22 cellular contexts compared by ENCODE assay signal in the genomic region with DNA sequence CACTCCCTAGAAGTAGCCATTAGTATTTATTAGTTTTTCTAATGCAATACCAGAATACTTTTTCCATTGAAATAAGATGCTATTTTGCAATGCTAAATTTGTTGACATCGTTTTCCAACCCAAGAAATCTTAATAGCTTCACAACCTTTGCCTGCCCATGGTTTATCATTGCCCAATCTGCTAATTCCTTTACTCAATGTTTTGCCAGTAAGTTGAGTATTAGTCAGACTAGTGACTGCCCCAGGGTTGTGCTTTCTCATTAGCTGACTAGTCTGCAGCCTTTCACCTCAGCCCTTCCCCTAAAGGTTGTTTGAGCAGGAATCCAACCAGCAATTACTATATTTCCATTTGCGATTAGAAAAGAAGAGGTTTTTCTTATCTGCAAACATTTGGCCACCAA.
DNase-seq lines count a peak whose midpoint lies in the region; ATAC-seq and TF ChIP-seq lines count a peak whose summit lies in the region.
"Had no signal": no experiment of that assay in that cellular context is flagged by ENCODE, and none has a peak within 500 bp of the region (broad histone marks: within the 10 kb centered on the region; RNA-seq: fewer than 3 reads in every experiment).

No MANE protein-coding gene starts in this region.

- H4K12ac ChIP-seq in trophoblast cell (ENCODE audit: low read depth, low read length) = no peak overlapping the region

- POLR2A ChIA-PET in WTC11 (lab: Charles Lee) = no interaction called here

- no peaks in the 10 kb centered on the region for H3K79me1 ChIP-seq in trophoblast cell (ENCODE audit: low read length)

- H3K9ac ChIP-seq in trophoblast cell (ENCODE audit: low read length) = no peak overlapping the region

- no CpG with 5 or more reads among the region's 2 CpGs for WGBS in trophoblast cell (ENCODE audit: extremely low coverage, insufficient coverage, insufficient read length)

- H3K4me1 ChIP-seq in trophoblast cell (ENCODE audit: control insufficient read depth in 1 of 2, insufficient read depth in 2 of 2, low read length in 2 of 2) = peaks cover 0 to under 1% of the 10 kb centered on the region in 2 experiments

- H3K36me3 ChIP-seq in trophoblast cell (ENCODE audit: control insufficient read depth in 1 of 2, insufficient read depth in 2 of 2, low read length in 2 of 2) = no peaks in the 10 kb centered on the region
- H3K36me3 ChIP-seq: right atrium auricular region, SJSA1, upper lobe of left lung had no signal

- H3K4ac ChIP-seq in trophoblast cell (ENCODE audit: low read depth, low read length) = no peak overlapping the region

- no peak overlapping the region for H3K14ac ChIP-seq in trophoblast cell (ENCODE audit: low read length)

- H2AFZ ChIP-seq in trophoblast cell (ENCODE audit: insufficient read depth, low read length, poor library complexity) = no peak overlapping the region

- H3K79me2 ChIP-seq in trophoblast cell (ENCODE audit: control insufficient read depth, insufficient read depth, low read length, poor library complexity) = no peaks in the 10 kb centered on the region

- no peak overlapping the region for H2BK12ac ChIP-seq in trophoblast cell (ENCODE audit: low read length)

- H3K9me3 Mint-ChIP-seq in WTC11 = no peaks in the 10 kb centered on the region
- H3K9me3 Mint-ChIP-seq: natural killer cell treated with Interleukin-12 subunit alpha and Interleukin-12 subunit beta and Interleukin-15 and Interleukin-18, amount 100 ng/mL, for 72 hours; stimulated activated effector memory CD8-positive, alpha-beta T cell treated with anti-CD3 and anti-CD28 coated beads, Interleukin-12 subunit alpha, Interleukin-12 subunit beta, amount 100 ng/mL, for 72 hours had no signal

- H4K8ac ChIP-seq in trophoblast cell (ENCODE audit: low read depth, low read length) = no peak overlapping the region

- ATAC-seq in esophagus mucosa (peak; percentile 93), HG03432 (IDR thresholded peaks at IDR 0.05; ENCODE audit: unreplicated experiment) (no peak), HG03280 (IDR thresholded peaks at IDR 0.05; ENCODE audit: unreplicated experiment) (no peak), WTC11 (no peak)
- ATAC-seq: left ventricle myocardium superior; natural killer cell treated with Interleukin-12 subunit alpha and Interleukin-12 subunit beta and Interleukin-15 and Interleukin-18, amount 100 ng/mL, for 72 hours; stimulated activated effector memory CD8-positive, alpha-beta T cell treated with anti-CD3 and anti-CD28 coated beads, Interleukin-12 subunit alpha, Interleukin-12 subunit beta, amount 100 ng/mL, for 72 hours had no signal

- H2BK5ac ChIP-seq in trophoblast cell (ENCODE audit: low read depth, low read length, poor library complexity) = no peak overlapping the region

- H3K18ac ChIP-seq in trophoblast cell (ENCODE audit: low read length) = no peak overlapping the region

- H2BK120ac ChIP-seq in trophoblast cell (ENCODE audit: insufficient read depth, low read length, poor library complexity) = no peak overlapping the region

- TF ChIP-seq CTCF in WTC11 (IDR thresholded peaks at IDR 0.05) = no peak

- CTCF ChIA-PET in WTC11 (lab: Charles Lee) = interaction anchor here (0.7 to 1.2 kb wide), 2 partner anchors 144 to 378 kb away, joined by 3 to 6 read pairs; no protein-coding TSS in a partner anchor

- H3K27ac ChIP-seq in trophoblast cell (ENCODE audit: low read depth, low read length) = no peak overlapping the region
- H3K27ac ChIP-seq: right atrium auricular region, SJSA1, upper lobe of left lung had no signal

- intact Hi-C loops in head of caudate nucleus (cut with DNase I) = no loop called here

- DNase-seq in ELR (ENCODE audit: low read depth) (peak; percentile 54), NCI-H226 (peak; percentile 47), trophoblast cell (peak; percentile 89), WTC11 (ENCODE audit: low spot score) (no peak), head of caudate nucleus (no peak)
- DNase-seq: activated gamma-delta T cell; effector memory CD4-positive, alpha-beta T cell; GF-D8; hypothalamus; KBM-7; left ventricle myocardium superior; NCI-H1694; stimulated activated CD4-positive, alpha-beta T cell treated with anti-CD3 and anti-CD28 coated beads, Interleukin-4, amount 100 ng/mL, for 4 hours; upper lobe of left lung had no signal

- no peak overlapping the region for H3K4me3 ChIP-seq in trophoblast cell (ENCODE audit: low read depth, low read length)
- H3K4me3 ChIP-seq: right atrium auricular region, SJSA1, upper lobe of left lung had no signal

- H3K9me3 ChIP-seq in trophoblast cell (ENCODE audit: insufficient read depth, low read depth, low read length) = no peaks in the 10 kb centered on the region
- H3K9me3 ChIP-seq: right atrium auricular region, SJSA1, upper lobe of left lung had no signal

- H3K27me3 ChIP-seq in trophoblast cell (ENCODE audit: insufficient read depth, low read length) = no peaks in the 10 kb centered on the region
- H3K27me3 ChIP-seq: right atrium auricular region, SJSA1, upper lobe of left lung had no signal

- no peak overlapping the region for H3K23ac ChIP-seq in trophoblast cell (ENCODE audit: low read length)

- H4K91ac ChIP-seq in trophoblast cell (ENCODE audit: low read depth, low read length) = no peak overlapping the region

- H3K27me3 Mint-ChIP-seq in WTC11 (ENCODE audit: low read depth) = no peaks in the 10 kb centered on the region

- no peak overlapping the region for H3K4me2 ChIP-seq in trophoblast cell (ENCODE audit: low read length)

- no peaks in the 10 kb centered on the region for H3K36me3 Mint-ChIP-seq in WTC11
- H3K36me3 Mint-ChIP-seq: CD14-positive monocyte; natural killer cell treated with Interleukin-12 subunit alpha and Interleukin-12 subunit beta and Interleukin-15 and Interleukin-18, amount 100 ng/mL, for 72 hours; stimulated activated effector memory CD8-positive, alpha-beta T cell treated with anti-CD3 and anti-CD28 coated beads, Interleukin-12 subunit alpha, Interleukin-12 subunit beta, amount 100 ng/mL, for 72 hours had no signal

- H2AK5ac ChIP-seq in trophoblast cell (ENCODE audit: low read length) = no peak overlapping the region

- peaks cover 25% of the 10 kb centered on the region for H3K4me1 Mint-ChIP-seq in WTC11
- H3K4me1 Mint-ChIP-seq: stimulated activated effector memory CD8-positive, alpha-beta T cell treated with anti-CD3 and anti-CD28 coated beads, Interleukin-12 subunit alpha, Interleukin-12 subunit beta, amount 100 ng/mL, for 72 hours had no signal

- H3K4me3 Mint-ChIP-seq in WTC11 = no peak overlapping the region
- H3K4me3 Mint-ChIP-seq: CD14-positive monocyte; natural killer cell treated with Interleukin-12 subunit alpha and Interleukin-12 subunit beta and Interleukin-15 and Interleukin-18, amount 100 ng/mL, for 72 hours; stimulated activated effector memory CD8-positive, alpha-beta T cell treated with anti-CD3 and anti-CD28 coated beads, Interleukin-12 subunit alpha, Interleukin-12 subunit beta, amount 100 ng/mL, for 72 hours had no signal

- no peak overlapping the region for H3K27ac Mint-ChIP-seq in WTC11
- H3K27ac Mint-ChIP-seq: CD14-positive monocyte; natural killer cell treated with Interleukin-12 subunit alpha and Interleukin-12 subunit beta and Interleukin-15 and Interleukin-18, amount 100 ng/mL, for 72 hours; stimulated activated effector memory CD8-positive, alpha-beta T cell treated with anti-CD3 and anti-CD28 coated beads, Interleukin-12 subunit alpha, Interleukin-12 subunit beta, amount 100 ng/mL, for 72 hours had no signal

TF ChIP-seq in WTC11, 78 proteins besides CTCF, POLR2A, EP300 and RAD21:
- TF ChIP-seq, protein P1, sequence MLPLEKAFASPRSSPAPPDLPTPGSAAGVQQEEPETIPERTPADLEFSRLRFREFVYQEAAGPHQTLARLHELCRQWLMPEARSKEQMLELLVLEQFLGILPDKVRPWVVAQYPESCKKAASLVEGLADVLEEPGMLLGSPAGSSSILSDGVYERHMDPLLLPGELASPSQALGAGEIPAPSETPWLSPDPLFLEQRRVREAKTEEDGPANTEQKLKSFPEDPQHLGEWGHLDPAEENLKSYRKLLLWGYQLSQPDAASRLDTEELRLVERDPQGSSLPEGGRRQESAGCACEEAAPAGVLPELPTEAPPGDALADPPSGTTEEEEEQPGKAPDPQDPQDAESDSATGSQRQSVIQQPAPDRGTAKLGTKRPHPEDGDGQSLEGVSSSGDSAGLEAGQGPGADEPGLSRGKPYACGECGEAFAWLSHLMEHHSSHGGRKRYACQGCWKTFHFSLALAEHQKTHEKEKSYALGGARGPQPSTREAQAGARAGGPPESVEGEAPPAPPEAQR (CRISPR knock-in tag; IDR thresholded peaks at IDR 0.05) = no peak
- no peak for TF ChIP-seq ZNF671 (CRISPR knock-in tag; IDR thresholded peaks at IDR 0.05)
TF ChIP-seq in WTC11: peak in this region for 0.

Comparison
In these comparisons a context has a peak if more than half of its experiments do, and no peak if none do; other contexts are left out.
1. DNase-seq: peak in ELR (single experiment), NCI-H226 (single experiment) and trophoblast cell (2 of 2); none in WTC11 (single experiment) and head of caudate nucleus (0 of 42).